32 cellular contexts compared by ENCODE assay signal in genomic region chr9:71857159-71857558, GRCh38.
"Had no signal": no experiment of that assay in that cellular context is flagged by ENCODE, and none has a peak within 500 bp of the region (broad histone marks: within the 10 kb centered on the region; RNA-seq: fewer than 3 reads in every experiment).

No MANE protein-coding gene starts in this region.

- FAIRE-seq: colon, endometrium, frontal cortex, small intestine, TTC549 had no signal

- H3K4me1 Mint-ChIP-seq: nephron; stimulated activated memory B cell treated with anti-CD40 and anti-IgM and Interleukin-4, amounts not matched to agents 10 μg/mL and 1 μg/mL and 100 μg/mL, for 72 hours had no signal

- DNase-seq: activated CD4-positive, alpha-beta memory T cell treated with anti-CD3 and anti-CD28 coated beads for 36 hours; activated CD4-positive, alpha-beta T cell treated with anti-CD3 and anti-CD28 coated beads for 48 hours; activated CD8-positive, alpha-beta memory T cell treated with anti-CD3 and anti-CD28 coated beads, Interleukin-2, amount 50 U/mL, for 4 hours; activated naive CD8-positive, alpha-beta T cell treated with anti-CD3 and anti-CD28 coated beads, Interleukin-2, amount 50 U/mL, for 24 hours; activated T-cell treated with anti-CD3 and anti-CD28 coated beads, Interleukin-2, amount 50 U/mL, for 1 hour; anterior cingulate cortex; body of pancreas; dermis blood vessel endothelial cell; effector CD8-positive, alpha-beta T cell; glutamatergic neuron; left ventricle myocardium inferior; ovary; retina; small intestine; stimulated activated CD4-positive, alpha-beta T cell treated with anti-CD3 and anti-CD28 coated beads, Interleukin-4, amount 100 ng/mL, for 4 hours; stimulated activated CD8-positive, alpha-beta memory T cell treated with anti-CD3 and anti-CD28 coated beads, Interleukin-4, amount 100 ng/mL, for 48 hours; stomach; T-helper 9 cell had no signal

- H3K27ac ChIP-seq: body of pancreas, left ventricle myocardium inferior, ovary, prostate gland, stomach, suprapubic skin, tibial nerve, VCaP had no signal

- H3K27me3 Mint-ChIP-seq: activated CD4-positive, alpha-beta memory T cell treated with anti-CD3 and anti-CD28 coated beads for 36 hours; activated naive CD4-positive, alpha-beta T cell treated with anti-CD3 and anti-CD28 coated beads, Interleukin-2, amount 50 U/mL, for 24 hours; activated naive CD8-positive, alpha-beta T cell treated with anti-CD3 and anti-CD28 coated beads, Interleukin-2, amount 50 U/mL, for 24 hours; activated T-helper 17 cell treated with anti-CD3 and anti-CD28 coated beads, Interleukin-2, amount 50 U/mL, for 72 hours; stimulated activated memory B cell treated with anti-CD40 and anti-IgM and Interleukin-4, amounts not matched to agents 10 μg/mL and 1 μg/mL and 100 μg/mL, for 72 hours had no signal

- H3K4me3 Mint-ChIP-seq: activated CD4-positive, alpha-beta memory T cell treated with anti-CD3 and anti-CD28 coated beads for 36 hours; activated naive CD4-positive, alpha-beta T cell treated with anti-CD3 and anti-CD28 coated beads, Interleukin-2, amount 50 U/mL, for 24 hours; activated naive CD8-positive, alpha-beta T cell treated with anti-CD3 and anti-CD28 coated beads, Interleukin-2, amount 50 U/mL, for 24 hours; activated T-helper 17 cell treated with anti-CD3 and anti-CD28 coated beads, Interleukin-2, amount 50 U/mL, for 72 hours; nephron; stimulated activated memory B cell treated with anti-CD40 and anti-IgM and Interleukin-4, amounts not matched to agents 10 μg/mL and 1 μg/mL and 100 μg/mL, for 72 hours; T-helper 1 cell treated with Interleukin-12 subunit alpha and Interleukin-12 subunit beta and Interleukin-4 antibody, amounts not matched to agents 30 μg/mL and 1 μg/mL, for 36 hours had no signal

- ATAC-seq: activated naive CD8-positive, alpha-beta T cell treated with anti-CD3 and anti-CD28 coated beads, Interleukin-2, amount 50 U/mL, for 24 hours; activated T-helper 17 cell treated with anti-CD3 and anti-CD28 coated beads, Interleukin-2, amount 50 U/mL, for 72 hours; body of pancreas; sciatic nerve; stimulated activated memory B cell treated with anti-CD40 and anti-IgM and Interleukin-4, amounts not matched to agents 10 μg/mL and 1 μg/mL and 100 μg/mL, for 72 hours had no signal
